ENCODE assay signal across 28 cellular contexts in genomic region chr3:65584913-65585312, GRCh38.
"Had no signal": no experiment of that assay in that cellular context is flagged by ENCODE, and none has a peak within 500 bp of the region (broad histone marks: within the 10 kb centered on the region; RNA-seq: fewer than 3 reads in every experiment).

No MANE protein-coding gene starts in this region.

- H3K4me3 Mint-ChIP-seq: immature natural killer cell; mesothelial cell of epicardium; naive B cell; natural killer cell; nephron progenitor cell; neural progenitor cell; stimulated activated memory B cell treated with anti-CD40 and anti-IgM and Interleukin-4, amounts not matched to agents 10 μg/mL and 1 μg/mL and 100 μg/mL, for 72 hours; stimulated activated naive CD8-positive, alpha-beta T cell treated with anti-CD3 and anti-CD28 coated beads, Interleukin-15, amount 100 ng/mL, for 72 hours; type B pancreatic cell had no signal

- H3K27ac Mint-ChIP-seq: immature natural killer cell; mesothelial cell of epicardium; naive B cell; natural killer cell; nephron progenitor cell; neural progenitor cell; stimulated activated memory B cell treated with anti-CD40 and anti-IgM and Interleukin-4, amounts not matched to agents 10 μg/mL and 1 μg/mL and 100 μg/mL, for 72 hours; stimulated activated naive CD8-positive, alpha-beta T cell treated with anti-CD3 and anti-CD28 coated beads, Interleukin-15, amount 100 ng/mL, for 72 hours; type B pancreatic cell had no signal

- H3K36me3 Mint-ChIP-seq: immature natural killer cell; mesothelial cell of epicardium; naive B cell; natural killer cell; stimulated activated memory B cell treated with anti-CD40 and anti-IgM and Interleukin-4, amounts not matched to agents 10 μg/mL and 1 μg/mL and 100 μg/mL, for 72 hours; type B pancreatic cell had no signal

- H3K36me3 ChIP-seq: left ventricle myocardium inferior, neural progenitor cell, neutrophil, right atrium auricular region, right lobe of liver, spleen, tibial nerve, uterus had no signal

- H3K4me1 Mint-ChIP-seq: immature natural killer cell; naive B cell; natural killer cell; stimulated activated memory B cell treated with anti-CD40 and anti-IgM and Interleukin-4, amounts not matched to agents 10 μg/mL and 1 μg/mL and 100 μg/mL, for 72 hours; stimulated activated naive CD8-positive, alpha-beta T cell treated with anti-CD3 and anti-CD28 coated beads, Interleukin-15, amount 100 ng/mL, for 72 hours had no signal

- H3K4me3 ChIP-seq: left ventricle myocardium inferior, lung, neural progenitor cell, right atrium auricular region, right lobe of liver, spleen, tibial nerve, uterus had no signal

- H3K27me3 ChIP-seq: neural progenitor cell, neutrophil, right atrium auricular region, right lobe of liver, spleen, tibial nerve, uterus had no signal

- H3K9me3 ChIP-seq: left ventricle myocardium inferior, neutrophil, right atrium auricular region, right lobe of liver, spleen, tibial nerve, uterus had no signal

- H3K9ac ChIP-seq: neural progenitor cell, parathyroid adenoma had no signal

- H3K27me3 Mint-ChIP-seq: stimulated activated memory B cell treated with anti-CD40 and anti-IgM and Interleukin-4, amounts not matched to agents 10 μg/mL and 1 μg/mL and 100 μg/mL, for 72 hours; stimulated activated naive CD8-positive, alpha-beta T cell treated with anti-CD3 and anti-CD28 coated beads, Interleukin-15, amount 100 ng/mL, for 72 hours; type B pancreatic cell had no signal

- H3K9me3 Mint-ChIP-seq: mesothelial cell of epicardium, nephron progenitor cell, type B pancreatic cell had no signal

- DNase-seq: hippocampal formation; immature natural killer cell; kidney; left ventricle myocardium inferior; mesendoderm; naive B cell; natural killer cell; nephron progenitor cell; occipital lobe; right lobe of liver; small intestine; spleen; stimulated activated CD4-positive, alpha-beta T cell treated with anti-CD3 and anti-CD28 coated beads, Interleukin-4, amount 100 ng/mL, for 4 hours; stimulated activated CD8-positive, alpha-beta memory T cell treated with anti-CD3 and anti-CD28 coated beads, Interleukin-4, amount 100 ng/mL, for 48 hours; stimulated activated naive CD4-positive, alpha-beta T cell treated with Interleukin-2 at 50 U/mL for 16 hours; stimulated activated naive CD8-positive, alpha-beta T cell treated with anti-CD3 and anti-CD28 coated beads, Interleukin-15, amount 100 ng/mL, for 72 hours; substantia nigra; uterus had no signal

- ATAC-seq: natural killer cell; stimulated activated memory B cell treated with anti-CD40 and anti-IgM and Interleukin-4, amounts not matched to agents 10 μg/mL and 1 μg/mL and 100 μg/mL, for 72 hours; stimulated activated naive CD8-positive, alpha-beta T cell treated with anti-CD3 and anti-CD28 coated beads, Interleukin-15, amount 100 ng/mL, for 72 hours had no signal

- FAIRE-seq: islet of Langerhans, kidney, small intestine had no signal

- H2AFZ ChIP-seq: neural progenitor cell, parathyroid adenoma had no signal

- H3K4me2 ChIP-seq: neural progenitor cell had no signal

- H3K79me2 ChIP-seq: parathyroid adenoma had no signal

- H3K27ac ChIP-seq: left ventricle myocardium inferior, neural progenitor cell, neutrophil, parathyroid adenoma, right atrium auricular region, right lobe of liver, spleen, tibial nerve, uterus had no signal

- H3K4me1 ChIP-seq: spleen, uterus had no signal
